ENCODE assay signal across 1 cellular context in the genomic region with DNA sequence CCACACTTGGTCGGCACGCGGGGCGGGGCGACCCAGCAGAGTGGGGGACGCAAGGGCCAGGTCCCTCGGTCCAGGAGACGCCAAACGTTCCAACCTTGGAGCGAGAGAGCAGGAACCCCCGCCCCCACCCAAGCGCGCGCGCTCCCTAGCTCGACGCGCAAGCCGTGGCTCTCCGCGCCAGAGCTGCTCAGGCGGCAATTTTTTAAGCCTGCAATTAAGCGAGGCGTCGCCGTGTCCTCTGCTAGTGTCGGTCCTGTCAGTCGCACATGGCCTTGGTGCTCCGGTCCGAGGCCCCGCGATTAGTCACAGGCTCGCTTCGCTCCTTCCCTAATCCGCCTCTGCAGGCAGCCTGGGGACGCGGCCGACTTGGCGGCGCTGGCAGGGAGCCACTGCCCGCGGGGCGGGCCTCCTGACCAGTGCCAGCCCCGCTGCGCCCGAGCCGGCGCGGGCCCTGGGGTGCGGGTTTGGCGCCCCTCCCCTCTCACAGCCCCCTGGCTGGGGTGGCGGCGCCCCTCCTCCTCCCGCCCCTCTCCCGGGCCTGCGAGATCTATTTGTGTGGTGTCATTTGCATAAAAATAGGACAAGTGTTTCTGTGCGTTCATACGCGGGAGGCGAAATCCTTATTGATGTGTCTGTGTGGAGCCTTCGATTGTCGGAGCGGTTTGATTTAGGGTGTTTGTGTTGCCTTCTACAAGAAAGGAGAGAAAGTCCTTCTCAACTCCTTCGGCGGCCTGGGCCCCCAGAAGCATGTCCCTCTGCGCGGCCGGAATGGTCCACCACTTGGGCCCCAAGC.
TF ChIP-seq lines count a peak whose summit lies in the region.

No MANE protein-coding gene starts in this region.

TF ChIP-seq in endothelial cell of umbilical vein, 7 proteins besides CTCF, POLR2A, EP300 and RAD21:
- TF ChIP-seq GATA2 (IDR thresholded peaks at IDR 0.05; ENCODE audit: insufficient read depth, insufficient read length, low read depth, low read length) (no peak), MAX (IDR thresholded peaks at IDR 0.05; ENCODE audit: insufficient read depth, insufficient read length) (no peak), FOS (IDR thresholded peaks at IDR 0.05; ENCODE audit: borderline replicate concordance, insufficient read depth, low read length) (no peak), POLR2AphosphoS5 (IDR thresholded peaks at IDR 0.05; ENCODE audit: insufficient read depth, low read depth, low read length) (no peak), JUN (IDR thresholded peaks at IDR 0.05; ENCODE audit: borderline replicate concordance, insufficient read depth, insufficient read length, low read depth) (no peak), EZH2 (IDR thresholded peaks at IDR 0.05; ENCODE audit: borderline replicate concordance, low read depth, low read length, severe bottlenecking) (no peak), MYC (IDR thresholded peaks at IDR 0.05; ENCODE audit: low read depth, low read length) (no peak)
TF ChIP-seq in endothelial cell of umbilical vein: peak in this region for 0.
